Comparison of ENCODE assay signal across 1 cellular context in genomic region chr17:17837966-17838962, GRCh38.
TF ChIP-seq lines count a peak whose summit lies in the region.

No MANE protein-coding gene starts in this region.

TF ChIP-seq in K562, 482 proteins besides CTCF, POLR2A, EP300 and RAD21 (continued from another document and continues in another):
- TF ChIP-seq, protein P1, sequence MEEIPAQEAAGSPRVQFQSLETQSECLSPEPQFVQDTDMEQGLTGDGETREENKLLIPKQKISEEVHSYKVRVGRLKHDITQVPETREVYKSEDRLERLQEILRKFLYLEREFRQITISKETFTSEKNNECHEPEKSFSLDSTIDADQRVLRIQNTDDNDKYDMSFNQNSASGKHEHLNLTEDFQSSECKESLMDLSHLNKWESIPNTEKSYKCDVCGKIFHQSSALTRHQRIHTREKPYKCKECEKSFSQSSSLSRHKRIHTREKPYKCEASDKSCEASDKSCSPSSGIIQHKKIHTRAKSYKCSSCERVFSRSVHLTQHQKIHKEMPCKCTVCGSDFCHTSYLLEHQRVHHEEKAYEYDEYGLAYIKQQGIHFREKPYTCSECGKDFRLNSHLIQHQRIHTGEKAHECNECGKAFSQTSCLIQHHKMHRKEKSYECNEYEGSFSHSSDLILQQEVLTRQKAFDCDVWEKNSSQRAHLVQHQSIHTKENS (CRISPR knock-in tag; IDR thresholded peaks at IDR 0.05): no peak
- TF ChIP-seq SRSF9 (IDR thresholded peaks at IDR 0.05; ENCODE audit: borderline replicate concordance, low read depth, low read length): no peak
- TF ChIP-seq NEUROD1 (IDR thresholded peaks at IDR 0.05; ENCODE audit: borderline replicate concordance, low read depth, low read length, partially characterized antibody): no peak
- TF ChIP-seq GTF3C2 (IDR thresholded peaks at IDR 0.05; ENCODE audit: borderline replicate concordance, extremely low read depth, insufficient read length): no peak
- TF ChIP-seq ZNF12 (CRISPR knock-in tag; IDR thresholded peaks at IDR 0.05): no peak
- TF ChIP-seq SOX6 (IDR thresholded peaks at IDR 0.05): peak; percentile 31; the same call in 1 of the 2 replicates
- TF ChIP-seq RB1 (IDR thresholded peaks at IDR 0.05; ENCODE audit: low read depth): no peak
- TF ChIP-seq ATF4 (CRISPR knock-in tag; IDR thresholded peaks at IDR 0.05): no peak
- peak in 1 of 2 experiments; percentile 55; a peak in 1 of 4 replicates for TF ChIP-seq KDM1A (IDR thresholded peaks at IDR 0.05)
- TF ChIP-seq TRIM25 (IDR thresholded peaks at IDR 0.05; ENCODE audit: borderline replicate concordance): no peak
- no peak for TF ChIP-seq CREBBP (IDR thresholded peaks at IDR 0.05; ENCODE audit: low read depth, low read length)
- TF ChIP-seq ZNF134 (CRISPR knock-in tag; conservative IDR thresholded peaks at IDR 0.05): no peak
- no peak for TF ChIP-seq FOXK1 (CRISPR knock-in tag; IDR thresholded peaks at IDR 0.05; ENCODE audit: borderline replicate concordance)
- no peak for TF ChIP-seq CUX1 (CRISPR knock-in tag; IDR thresholded peaks at IDR 0.05)
- no peak for TF ChIP-seq SIN3A (IDR thresholded peaks at IDR 0.05; ENCODE audit: borderline replicate concordance in 2 of 2, control insufficient read depth in 1 of 2, low read depth in 2 of 2, low read length in 2 of 2)
- TF ChIP-seq, protein P2, sequence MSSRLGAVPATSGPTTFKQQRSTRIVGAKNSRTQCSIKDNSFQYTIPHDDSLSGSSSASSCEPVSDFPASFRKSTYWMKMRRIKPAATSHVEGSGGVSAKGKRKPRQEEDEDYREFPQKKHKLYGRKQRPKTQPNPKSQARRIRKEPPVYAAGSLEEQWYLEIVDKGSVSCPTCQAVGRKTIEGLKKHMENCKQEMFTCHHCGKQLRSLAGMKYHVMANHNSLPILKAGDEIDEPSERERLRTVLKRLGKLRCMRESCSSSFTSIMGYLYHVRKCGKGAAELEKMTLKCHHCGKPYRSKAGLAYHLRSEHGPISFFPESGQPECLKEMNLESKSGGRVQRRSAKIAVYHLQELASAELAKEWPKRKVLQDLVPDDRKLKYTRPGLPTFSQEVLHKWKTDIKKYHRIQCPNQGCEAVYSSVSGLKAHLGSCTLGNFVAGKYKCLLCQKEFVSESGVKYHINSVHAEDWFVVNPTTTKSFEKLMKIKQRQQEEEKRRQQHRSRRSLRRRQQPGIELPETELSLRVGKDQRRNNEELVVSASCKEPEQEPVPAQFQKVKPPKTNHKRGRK (tag; IDR thresholded peaks at IDR 0.05): no peak
- TF ChIP-seq TCF7L2 (IDR thresholded peaks at IDR 0.05; ENCODE audit: low read depth, low read length): no peak
- TF ChIP-seq, protein P3, sequence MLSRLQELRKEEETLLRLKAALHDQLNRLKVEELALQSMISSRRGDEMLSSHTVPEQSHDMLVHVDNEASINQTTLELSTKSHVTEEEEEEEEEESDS (CRISPR knock-in tag; IDR thresholded peaks at IDR 0.05): no peak
- no peak for TF ChIP-seq ZBTB1 (CRISPR knock-in tag; IDR thresholded peaks at IDR 0.05; ENCODE audit: borderline replicate concordance, low read depth)
- 0 out of 2 replicates have a peak, but pooled peaks have one; percentile 32 for TF ChIP-seq GATAD2A (IDR thresholded peaks at IDR 0.05)
- no peak for TF ChIP-seq CHD4 (IDR thresholded peaks at IDR 0.05; ENCODE audit: insufficient read depth, insufficient replicate concordance, low read depth, low read length, poor library complexity, severe bottlenecking)
- no peak for TF ChIP-seq LARP7 (IDR thresholded peaks at IDR 0.05)
- TF ChIP-seq STAT5A (IDR thresholded peaks at IDR 0.05; ENCODE audit: borderline replicate concordance, low read length): no peak
- TF ChIP-seq ZNF609 (CRISPR knock-in tag; IDR thresholded peaks at IDR 0.05; ENCODE audit: borderline replicate concordance): no peak
- TF ChIP-seq NFE2L1 (tag; IDR thresholded peaks at IDR 0.05; ENCODE audit: borderline replicate concordance, low read depth): no peak
- TF ChIP-seq PML (IDR thresholded peaks at IDR 0.05; ENCODE audit: low read length): no peak
- no peak; the same call in 1 of the 2 replicates for TF ChIP-seq GTF2E2 (tag; IDR thresholded peaks at IDR 0.05)
- TF ChIP-seq TAF15 (IDR thresholded peaks at IDR 0.05; ENCODE audit: low read depth, low read length): no peak
- no peak for TF ChIP-seq HDGF (IDR thresholded peaks at IDR 0.05)
- TF ChIP-seq ZFP36 (IDR thresholded peaks at IDR 0.05; ENCODE audit: low read depth, low read length, partially characterized antibody): peak; percentile 47
- TF ChIP-seq, protein P4, sequence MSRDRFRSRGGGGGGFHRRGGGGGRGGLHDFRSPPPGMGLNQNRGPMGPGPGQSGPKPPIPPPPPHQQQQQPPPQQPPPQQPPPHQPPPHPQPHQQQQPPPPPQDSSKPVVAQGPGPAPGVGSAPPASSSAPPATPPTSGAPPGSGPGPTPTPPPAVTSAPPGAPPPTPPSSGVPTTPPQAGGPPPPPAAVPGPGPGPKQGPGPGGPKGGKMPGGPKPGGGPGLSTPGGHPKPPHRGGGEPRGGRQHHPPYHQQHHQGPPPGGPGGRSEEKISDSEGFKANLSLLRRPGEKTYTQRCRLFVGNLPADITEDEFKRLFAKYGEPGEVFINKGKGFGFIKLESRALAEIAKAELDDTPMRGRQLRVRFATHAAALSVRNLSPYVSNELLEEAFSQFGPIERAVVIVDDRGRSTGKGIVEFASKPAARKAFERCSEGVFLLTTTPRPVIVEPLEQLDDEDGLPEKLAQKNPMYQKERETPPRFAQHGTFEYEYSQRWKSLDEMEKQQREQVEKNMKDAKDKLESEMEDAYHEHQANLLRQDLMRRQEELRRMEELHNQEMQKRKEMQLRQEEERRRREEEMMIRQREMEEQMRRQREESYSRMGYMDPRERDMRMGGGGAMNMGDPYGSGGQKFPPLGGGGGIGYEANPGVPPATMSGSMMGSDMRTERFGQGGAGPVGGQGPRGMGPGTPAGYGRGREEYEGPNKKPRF (IDR thresholded peaks at IDR 0.05; ENCODE audit: low read depth, low read length): no peak
- TF ChIP-seq, protein P5, sequence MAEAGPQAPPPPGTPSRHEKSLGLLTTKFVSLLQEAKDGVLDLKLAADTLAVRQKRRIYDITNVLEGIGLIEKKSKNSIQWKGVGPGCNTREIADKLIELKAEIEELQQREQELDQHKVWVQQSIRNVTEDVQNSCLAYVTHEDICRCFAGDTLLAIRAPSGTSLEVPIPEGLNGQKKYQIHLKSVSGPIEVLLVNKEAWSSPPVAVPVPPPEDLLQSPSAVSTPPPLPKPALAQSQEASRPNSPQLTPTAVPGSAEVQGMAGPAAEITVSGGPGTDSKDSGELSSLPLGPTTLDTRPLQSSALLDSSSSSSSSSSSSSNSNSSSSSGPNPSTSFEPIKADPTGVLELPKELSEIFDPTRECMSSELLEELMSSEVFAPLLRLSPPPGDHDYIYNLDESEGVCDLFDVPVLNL (CRISPR knock-in tag; IDR thresholded peaks at IDR 0.05; ENCODE audit: low read depth): no peak
- no peak for TF ChIP-seq ZNF212 (CRISPR knock-in tag; IDR thresholded peaks at IDR 0.05)
- no peak for TF ChIP-seq ZNF696 (CRISPR knock-in tag; conservative IDR thresholded peaks at IDR 0.05)
- TF ChIP-seq STAG1 (CRISPR knock-in tag; IDR thresholded peaks at IDR 0.05; ENCODE audit: borderline replicate concordance): no peak
- no peak for TF ChIP-seq PTTG1 (tag; IDR thresholded peaks at IDR 0.05; ENCODE audit: low read depth)
- no peak for TF ChIP-seq TSC22D4 (tag; IDR thresholded peaks at IDR 0.05)
- TF ChIP-seq RNF2 (IDR thresholded peaks at IDR 0.05): peak; percentile 45; the same call in 1 of the 2 replicates
